25 cellular contexts compared by ENCODE assay signal in the genomic region with DNA sequence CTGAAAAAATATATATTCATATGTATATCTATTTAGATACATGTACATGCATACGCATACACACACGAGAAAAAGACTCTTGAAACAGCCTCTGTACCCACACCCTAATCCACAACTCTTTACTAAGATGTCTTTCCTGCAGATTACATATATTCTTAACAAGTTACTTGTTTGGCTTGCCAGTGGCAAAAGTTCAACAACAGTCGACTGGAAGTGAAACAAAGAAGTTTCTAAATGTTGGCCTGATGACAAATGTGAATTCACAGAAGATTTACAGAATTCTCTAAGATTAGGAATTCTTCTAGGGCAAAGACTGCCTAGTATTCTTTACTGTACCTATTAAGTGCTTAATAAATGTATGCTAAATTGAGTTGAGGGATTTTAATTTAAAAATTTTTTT.
DNase-seq lines count a peak whose midpoint lies in the region; ATAC-seq, FAIRE-seq and TF ChIP-seq lines count a peak whose summit lies in the region.
"Had no signal": no experiment of that assay in that cellular context is flagged by ENCODE, and none has a peak within 500 bp of the region (broad histone marks: within the 10 kb centered on the region; RNA-seq: fewer than 3 reads in every experiment).

No MANE protein-coding gene starts in this region.

- H3K36me3 ChIP-seq in endothelial cell of umbilical vein (ENCODE audit: control insufficient read depth in 2 of 2, extremely low read depth in 1 of 2, insufficient read depth in 2 of 2, low read length in 2 of 2): no peaks in the 10 kb centered on the region
- H3K36me3 ChIP-seq: BE2C, HAP-1 had no signal

- H3K27ac ChIP-seq in endothelial cell of umbilical vein (ENCODE audit: insufficient read depth, low read depth, low read length): no peak overlapping the region
- H3K27ac ChIP-seq: A549; BLaER1 treated with 17β-estradiol and CSF1 and Interleukin-3, amounts not matched to agents 10 nM and 100 nM had no signal

- H3K27ac Mint-ChIP-seq in progenitor cell of endocrine pancreas: peak overlapping the region; percentile 77
- no peak overlapping the region for H3K27ac Mint-ChIP-seq in activated CD4-positive, alpha-beta T cell treated with anti-CD3 and anti-CD28 coated beads, Interleukin-2, amount 10 ng/mL, durations not matched to agents 24 days and 14 days
- H3K27ac Mint-ChIP-seq: CD14-positive monocyte; CD4-positive, alpha-beta T cell; CD8-positive, alpha-beta memory T cell; GM23338 had no signal

- CTCF ChIA-PET in endothelial cell of umbilical vein (lab: Charles Lee): no interaction called here

- TF ChIP-seq CTCF in endothelial cell of umbilical vein (IDR thresholded peaks at IDR 0.05; ENCODE audit: extremely low read depth in 1 of 2, insufficient read depth in 1 of 2, low read depth in 1 of 2, low read length in 2 of 2) (no peak), fibroblast of the aortic adventitia (IDR thresholded peaks at IDR 0.05; ENCODE audit: insufficient read depth, low read length) (no peak), progenitor cell of endocrine pancreas (IDR thresholded peaks at IDR 0.05; ENCODE audit: unreplicated experiment) (no peak)

- no peak for FAIRE-seq in endothelial cell of umbilical vein (lab: Jason Lieb, UNC)
- FAIRE-seq: A549, GM12891, GM18507 had no signal

- dilution Hi-C loops in endothelial cell of umbilical vein (cut with MboI; ENCODE audit: extremely low pct_ligation_motif_present, low sequenced_read_pairs): no loop called here

- no peak for TF ChIP-seq POLR2A in endothelial cell of umbilical vein (IDR thresholded peaks at IDR 0.05; ENCODE audit: low read depth, low read length)

- no peaks in the 10 kb centered on the region for H3K9me3 ChIP-seq in endothelial cell of umbilical vein (replicated peaks; ENCODE audit: control insufficient read depth, insufficient read depth, low read length)
- H3K9me3 ChIP-seq: A549; BE2C; BLaER1 treated with 17β-estradiol and CSF1 and Interleukin-3, amounts not matched to agents 10 nM and 100 nM; HAP-1 had no signal

- no peak overlapping the region for H3K4me3 ChIP-seq in endothelial cell of umbilical vein (replicated peaks in 1 of 3; ENCODE audit: insufficient read depth in 1 of 3, low read depth in 1 of 3, low read length in 3 of 3)
- no peak overlapping the region for H3K4me3 ChIP-seq in fibroblast of the aortic adventitia (ENCODE audit: low read depth, low read length)
- H3K4me3 ChIP-seq: A549; BLaER1 treated with 17β-estradiol and CSF1 and Interleukin-3, amounts not matched to agents 10 nM and 100 nM; GM23338; HAP-1 had no signal

- H2AFZ ChIP-seq in endothelial cell of umbilical vein (ENCODE audit: low read depth, low read length): no peak overlapping the region
- H2AFZ ChIP-seq: GM23338 had no signal

- peaks cover 3% of the 10 kb centered on the region for H3K36me3 Mint-ChIP-seq in progenitor cell of endocrine pancreas (ENCODE audit: insufficient read depth)
- no peaks in the 10 kb centered on the region for H3K36me3 Mint-ChIP-seq in activated CD4-positive, alpha-beta T cell treated with anti-CD3 and anti-CD28 coated beads, Interleukin-2, amount 10 ng/mL, durations not matched to agents 24 days and 14 days (ENCODE audit: low read depth)

- H3K9ac ChIP-seq in endothelial cell of umbilical vein (replicated peaks; ENCODE audit: extremely low read depth, insufficient read depth, low read length): no peak overlapping the region
- H3K9ac ChIP-seq: BLaER1 treated with 17β-estradiol and CSF1 and Interleukin-3, amounts not matched to agents 10 nM and 100 nM had no signal

- H4K20me1 ChIP-seq in endothelial cell of umbilical vein (replicated peaks; ENCODE audit: control insufficient read depth, extremely low read depth, insufficient read depth, low read length): no peaks in the 10 kb centered on the region
- H4K20me1 ChIP-seq: BLaER1 treated with 17β-estradiol and CSF1 and Interleukin-3, amounts not matched to agents 10 nM and 100 nM had no signal

- H3K4me2 ChIP-seq in endothelial cell of umbilical vein (ENCODE audit: insufficient read depth, low read length): no peak overlapping the region
- H3K4me2 ChIP-seq: A549; BLaER1 treated with 17β-estradiol and CSF1 and Interleukin-3, amounts not matched to agents 10 nM and 100 nM; GM23338 had no signal

- no peaks in the 10 kb centered on the region for H3K4me1 ChIP-seq in endothelial cell of umbilical vein (ENCODE audit: control insufficient read depth, extremely low read depth, insufficient read depth, low read length)
- H3K4me1 ChIP-seq: A549; BE2C; BLaER1 treated with 17β-estradiol and CSF1 and Interleukin-3, amounts not matched to agents 10 nM and 100 nM had no signal

- DNase-seq in MV-4-11 (lab: John Stamatoyannopoulos, UW) (peak; percentile 75), endothelial cell of umbilical vein (ENCODE audit: low read depth, low spot score) (peak; percentile 4), fibroblast of the aortic adventitia (ENCODE audit: low read depth) (peak; percentile 65), progenitor cell of endocrine pancreas (ENCODE audit: low spot score, unreplicated experiment) (no peak), NCI-H1105 (lab: John Stamatoyannopoulos, UW) (no peak)
- DNase-seq in activated CD4-positive, alpha-beta T cell treated with anti-CD3 and anti-CD28 coated beads, Interleukin-2, amount 10 ng/mL, durations not matched to agents 24 days and 14 days: no peak
- DNase-seq: 8988T; ACHN; AML-193; BE2C; CD4-positive, alpha-beta T cell; CD8-positive, alpha-beta memory T cell; DMS53; DMS79 treated with DMSO at 0.1 percent for 48 hours; GF-D8; HFFc6 had no signal

- H3K27me3 ChIP-seq in endothelial cell of umbilical vein (ENCODE audit: control insufficient read depth in 2 of 2, insufficient read depth in 2 of 2, low read length in 2 of 2): no peaks in the 10 kb centered on the region
- H3K27me3 ChIP-seq: BE2C; BLaER1 treated with 17β-estradiol and CSF1 and Interleukin-3, amounts not matched to agents 10 nM and 100 nM had no signal

- H3K79me2 ChIP-seq in endothelial cell of umbilical vein (ENCODE audit: control insufficient read depth, insufficient read depth, low read length): no peaks in the 10 kb centered on the region

- BruUV-seq in endothelial cell of umbilical vein (replicated peaks; lab: Mats Ljungman, UMichigan): no TSS peak

- H3K9me3 Mint-ChIP-seq in progenitor cell of endocrine pancreas (ENCODE audit: low read depth): no peaks in the 10 kb centered on the region
- no peaks in the 10 kb centered on the region for H3K9me3 Mint-ChIP-seq in activated CD4-positive, alpha-beta T cell treated with anti-CD3 and anti-CD28 coated beads, Interleukin-2, amount 10 ng/mL, durations not matched to agents 24 days and 14 days
- H3K9me3 Mint-ChIP-seq: CD4-positive, alpha-beta T cell; CD8-positive, alpha-beta memory T cell; GM23338; HFFc6 had no signal

- intact Hi-C loops in endothelial cell of umbilical vein (cut with micrococcal nuclease): no loop called here
- intact Hi-C loops in activated CD4-positive, alpha-beta T cell treated with anti-CD3 and anti-CD28 coated beads, Interleukin-2, amount 10 ng/mL, durations not matched to agents 24 days and 14 days (cut with micrococcal nuclease): no loop called here

- H3K4me1 Mint-ChIP-seq in progenitor cell of endocrine pancreas (ENCODE audit: low read depth): peaks cover 8% of the 10 kb centered on the region
- H3K4me1 Mint-ChIP-seq in activated CD4-positive, alpha-beta T cell treated with anti-CD3 and anti-CD28 coated beads, Interleukin-2, amount 10 ng/mL, durations not matched to agents 24 days and 14 days: no peaks in the 10 kb centered on the region
- H3K4me1 Mint-ChIP-seq: CD14-positive monocyte; CD8-positive, alpha-beta memory T cell; GM23338 had no signal

- ATAC-seq in HG02973 (IDR thresholded peaks at IDR 0.05; ENCODE audit: unreplicated experiment): no peak
- ATAC-seq in HG03439 (IDR thresholded peaks at IDR 0.05; ENCODE audit: unreplicated experiment): no peak
- ATAC-seq: A549, GM23338 had no signal

- no peaks in the 10 kb centered on the region for H3K9me1 ChIP-seq in endothelial cell of umbilical vein (replicated peaks; ENCODE audit: control insufficient read depth, extremely low read depth, insufficient read depth, low read length)

- no peak overlapping the region for H3K4me3 Mint-ChIP-seq in progenitor cell of endocrine pancreas (ENCODE audit: low read depth)
- H3K4me3 Mint-ChIP-seq in activated CD4-positive, alpha-beta T cell treated with anti-CD3 and anti-CD28 coated beads, Interleukin-2, amount 10 ng/mL, durations not matched to agents 24 days and 14 days: no peak overlapping the region
- H3K4me3 Mint-ChIP-seq: CD14-positive monocyte; CD4-positive, alpha-beta T cell; CD8-positive, alpha-beta memory T cell; GM23338; HFFc6 had no signal

- H3K27me3 Mint-ChIP-seq in progenitor cell of endocrine pancreas: no peaks in the 10 kb centered on the region
- no peaks in the 10 kb centered on the region for H3K27me3 Mint-ChIP-seq in activated CD4-positive, alpha-beta T cell treated with anti-CD3 and anti-CD28 coated beads, Interleukin-2, amount 10 ng/mL, durations not matched to agents 24 days and 14 days
- H3K27me3 Mint-ChIP-seq: CD4-positive, alpha-beta T cell had no signal

- POLR2A ChIA-PET in endothelial cell of umbilical vein (lab: Charles Lee): no interaction called here

TF ChIP-seq in endothelial cell of umbilical vein, 7 proteins besides CTCF, POLR2A, EP300 and RAD21:
- no peak for TF ChIP-seq MYC (IDR thresholded peaks at IDR 0.05; ENCODE audit: low read depth, low read length)
- TF ChIP-seq FOS (IDR thresholded peaks at IDR 0.05; ENCODE audit: borderline replicate concordance, insufficient read depth, low read length): no peak
- no peak for TF ChIP-seq EZH2 (IDR thresholded peaks at IDR 0.05; ENCODE audit: borderline replicate concordance, low read depth, low read length, severe bottlenecking)
- no peak for TF ChIP-seq POLR2AphosphoS5 (IDR thresholded peaks at IDR 0.05; ENCODE audit: insufficient read depth, low read depth, low read length)
- TF ChIP-seq JUN (IDR thresholded peaks at IDR 0.05; ENCODE audit: borderline replicate concordance, insufficient read depth, insufficient read length, low read depth): no peak
- no peak for TF ChIP-seq GATA2 (IDR thresholded peaks at IDR 0.05; ENCODE audit: insufficient read depth, insufficient read length, low read depth, low read length)
- TF ChIP-seq, protein P1, sequence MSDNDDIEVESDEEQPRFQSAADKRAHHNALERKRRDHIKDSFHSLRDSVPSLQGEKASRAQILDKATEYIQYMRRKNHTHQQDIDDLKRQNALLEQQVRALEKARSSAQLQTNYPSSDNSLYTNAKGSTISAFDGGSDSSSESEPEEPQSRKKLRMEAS (IDR thresholded peaks at IDR 0.05; ENCODE audit: insufficient read depth, insufficient read length): no peak

Comparison
In these comparisons a context has a peak if more than half of its experiments do, and no peak if none do; other contexts are left out.
1. DNase-seq: peak in MV-4-11 (single experiment), endothelial cell of umbilical vein (single experiment) and fibroblast of the aortic adventitia (single experiment); none in progenitor cell of endocrine pancreas (single experiment), NCI-H1105 (single experiment) and activated CD4-positive, alpha-beta T cell treated with anti-CD3 and anti-CD28 coated beads, Interleukin-2, amount 10 ng/mL, durations not matched to agents 24 days and 14 days (single experiment).